Comparison of ENCODE assay signal across 8 cellular contexts in the genomic region with DNA sequence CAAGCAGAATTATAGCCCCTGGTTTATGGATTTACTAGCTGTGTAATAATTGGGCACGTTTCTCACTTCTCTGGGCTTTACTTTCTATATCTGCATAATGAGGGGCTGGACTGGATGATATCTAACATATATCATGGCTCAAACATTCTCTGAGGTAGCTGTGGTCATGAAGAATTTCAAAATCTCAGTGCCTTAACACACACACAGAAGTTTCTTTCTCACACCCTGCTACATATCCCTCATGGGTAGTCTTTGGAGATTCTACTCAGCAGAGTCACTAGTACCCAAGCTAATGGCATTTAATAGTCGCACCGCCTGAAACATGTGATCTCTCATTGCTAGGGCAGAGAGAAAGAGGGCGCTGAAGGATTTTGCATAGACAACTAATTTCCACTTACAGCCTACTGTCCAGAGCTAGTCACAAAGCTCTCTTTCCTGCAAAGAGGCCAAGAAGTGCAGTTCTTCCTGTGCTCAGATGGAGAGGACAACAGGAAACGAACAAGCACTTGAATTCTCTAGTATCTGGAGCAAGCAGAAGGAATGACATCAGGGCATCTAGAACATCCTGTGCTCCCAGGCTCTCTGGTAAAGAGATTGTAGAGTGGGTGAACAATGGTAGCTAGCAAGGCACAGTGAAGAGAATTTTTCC.
DNase-seq lines count a peak whose midpoint lies in the region; ATAC-seq, FAIRE-seq and TF ChIP-seq lines count a peak whose summit lies in the region.

No MANE protein-coding gene starts in this region.

- 0 out of 2 replicates have a peak overlapping the region, but pooled peaks have one; percentile 18 for H3K9ac ChIP-seq in IMR-90 (ENCODE audit: low read depth, low read length)

- H4K91ac ChIP-seq in IMR-90 (ENCODE audit: insufficient read depth, low read depth, low read length): no peak overlapping the region

- no peaks in the 10 kb centered on the region for H3K9me3 ChIP-seq in IMR-90 (ENCODE audit: control insufficient read depth, insufficient read depth, low read length)
- no peaks in the 10 kb centered on the region for H3K9me3 ChIP-seq in left lung

- H3K18ac ChIP-seq in IMR-90 (ENCODE audit: low read depth, low read length): peak overlapping the region; percentile 53

- H3K36me3 ChIP-seq in IMR-90 (ENCODE audit: control insufficient read depth, insufficient read depth, low read length) (no peaks in the 10 kb centered on the region), bronchial epithelial cell (ENCODE audit: control insufficient read depth, insufficient read depth, low read length) (no peaks in the 10 kb centered on the region), left lung (no peaks in the 10 kb centered on the region)

- BruUV-seq in IMR-90 (replicated peaks; lab: Mats Ljungman, UMichigan): no TSS peak

- H2BK120ac ChIP-seq in IMR-90 (ENCODE audit: low read depth, low read length): peak overlapping the region; percentile 10; the same call in 1 of the 2 replicates

- peak overlapping the region; percentile 21 for H3K4ac ChIP-seq in IMR-90 (ENCODE audit: low read depth, low read length)

- H2AFZ ChIP-seq in IMR-90 (replicated peaks; ENCODE audit: low read length, poor library complexity): peak overlapping the region; percentile 44

- H3K27me3 ChIP-seq in IMR-90 (ENCODE audit: control insufficient read depth, insufficient read depth, low read length) (no peaks in the 10 kb centered on the region), bronchial epithelial cell (ENCODE audit: control insufficient read depth, insufficient read depth, low read length) (no peaks in the 10 kb centered on the region), left lung (no peaks in the 10 kb centered on the region)

- H4K8ac ChIP-seq in IMR-90 (ENCODE audit: low read depth in 2 of 2, low read length in 2 of 2): peak overlapping the region; percentile 5 to 33; a peak in 1 of 4 replicates

- H4K5ac ChIP-seq in IMR-90 (ENCODE audit: low read depth, low read length): peak overlapping the region; percentile 55

- POLR2A ChIA-PET in IMR-90 (lab: Charles Lee; ENCODE audit: unreplicated experiment): no interaction called here

- H4K20me1 ChIP-seq in IMR-90 (ENCODE audit: insufficient read depth, low read length): no peaks in the 10 kb centered on the region

- no peak for TF ChIP-seq POLR2A in IMR-90 (IDR thresholded peaks at IDR 0.05; ENCODE audit: low read depth, low read length)

- H3K4me3 ChIP-seq in IMR-90 (ENCODE audit: insufficient read depth, low read depth, low read length) (no peak overlapping the region), bronchial epithelial cell (ENCODE audit: low read depth, low read length) (no peak overlapping the region), left lung (no peak overlapping the region)

- no peak for TF ChIP-seq CTCF in IMR-90 (conservative IDR thresholded peaks at IDR 0.05; ENCODE audit: low read depth, low read length)
- no peak for TF ChIP-seq CTCF in bronchial epithelial cell (IDR thresholded peaks at IDR 0.05; ENCODE audit: insufficient read depth, low read length, severe bottlenecking)
- TF ChIP-seq CTCF in left lung (IDR thresholded peaks at IDR 0.05): no peak

- peak overlapping the region; percentile 50 for H3K23ac ChIP-seq in IMR-90 (ENCODE audit: low read depth, low read length)

- H2BK5ac ChIP-seq in IMR-90 (ENCODE audit: low read depth, low read length, poor library complexity, severe bottlenecking): no peak overlapping the region

- peak overlapping the region; percentile 43 for H3K4me2 ChIP-seq in IMR-90 (ENCODE audit: low read depth, low read length)

- FAIRE-seq in bronchial epithelial cell (lab: Jason Lieb, UNC): peak; percentile 28

- TF ChIP-seq RAD21 in IMR-90 (IDR thresholded peaks at IDR 0.05; ENCODE audit: low read length): no peak

- no peaks in the 10 kb centered on the region for H3K9me1 ChIP-seq in IMR-90 (ENCODE audit: insufficient read depth, low read length)

- dilution Hi-C loops in IMR-90 (cut with HindIII; ENCODE audit: low sequenced_read_pairs, unreplicated experiment): no loop called here

- H3K79me1 ChIP-seq in IMR-90 (ENCODE audit: low read depth in 1 of 2, low read length in 2 of 2): no peaks in the 10 kb centered on the region

- H2AK5ac ChIP-seq in IMR-90 (ENCODE audit: low read depth, low read length): no peak overlapping the region; the same call in 1 of the 2 replicates

- no peak overlapping the region for H3K56ac ChIP-seq in IMR-90 (ENCODE audit: extremely low read depth, insufficient read depth, low read length)

- H2BK20ac ChIP-seq in IMR-90 (ENCODE audit: low read depth, low read length): peak overlapping the region; percentile 31; the same call in 1 of the 2 replicates

- DNase-seq in IMR-90 (peak; percentile 68), bronchial epithelial cell (ENCODE audit: low read depth) (no peak), left lung (no peak), NCI-H748 treated with DMSO at 0.1 percent for 48 hours (lab: John Stamatoyannopoulos, UW) (no peak), NCI-H2081 (lab: John Stamatoyannopoulos, UW) (no peak), SW480 (ENCODE audit: low spot score) (no peak)

- H3K14ac ChIP-seq in IMR-90 (replicated peaks; ENCODE audit: low read depth, low read length): peak overlapping the region; percentile 53

- in situ Hi-C loops in IMR-90 (cut with MboI; ENCODE audit: low sequenced_read_pairs): no loop called here

- CTCF ChIA-PET in IMR-90 (lab: Yijun Ruan, JAX): interaction anchor here (0.6 to 1.2 kb wide), 4 partner anchors 14 to 261 kb away, joined by 3 to 4 read pairs (median 3); no protein-coding TSS in a partner anchor

- H3K4me1 ChIP-seq in IMR-90 (ENCODE audit: control insufficient read depth, insufficient read depth, low read length): peaks cover 8% of the 10 kb centered on the region
- H3K4me1 ChIP-seq in left lung: no peaks in the 10 kb centered on the region

- intact Hi-C loops in IMR-90 (cut with micrococcal nuclease): loop anchor here (2.0 to 5.0 kb wide), 3 partner anchors 176 to 301 kb away; no protein-coding TSS in a partner anchor
- intact Hi-C loops in left lung (cut with DNase I): no loop called here

- peak overlapping the region; percentile 21; the same call in 2 of the 3 replicates for H2BK15ac ChIP-seq in IMR-90 (ENCODE audit: low read depth, low read length)

- no CpG with 5 or more reads among the region's 5 CpGs for WGBS in IMR-90 (ENCODE audit: extremely low coverage in 2 of 2, insufficient read length in 1 of 2), 2 experiments

- H2AK9ac ChIP-seq in IMR-90 (replicated peaks; ENCODE audit: low read depth, low read length, poor library complexity): no peak overlapping the region

- H3K27ac ChIP-seq in IMR-90 (ENCODE audit: insufficient read depth, low read length) (peak overlapping the region; percentile 64; the same call in 1 of the 2 replicates), left lung (peak overlapping the region; percentile 27 to 66), temporal lobe (ENCODE audit: low read depth, low read length) (peak overlapping the region; percentile 47)

- ATAC-seq in IMR-90 (ENCODE audit: low read depth) (peak; percentile 58), left lung (peak; percentile 90), HG03280 (IDR thresholded peaks at IDR 0.05; ENCODE audit: unreplicated experiment) (no peak)

TF ChIP-seq in IMR-90, 13 proteins besides CTCF, POLR2A, EP300 and RAD21:
- no peak for TF ChIP-seq RFX5 (IDR thresholded peaks at IDR 0.05; ENCODE audit: low read depth, low read length)
- TF ChIP-seq MAFK (IDR thresholded peaks at IDR 0.05; ENCODE audit: low read depth, low read length): no peak
- TF ChIP-seq MXI1 (IDR thresholded peaks at IDR 0.05; ENCODE audit: borderline replicate concordance, low read depth, low read length): no peak
- TF ChIP-seq MAZ (IDR thresholded peaks at IDR 0.05; ENCODE audit: borderline replicate concordance, low read depth, low read length): no peak
- TF ChIP-seq, protein P1, sequence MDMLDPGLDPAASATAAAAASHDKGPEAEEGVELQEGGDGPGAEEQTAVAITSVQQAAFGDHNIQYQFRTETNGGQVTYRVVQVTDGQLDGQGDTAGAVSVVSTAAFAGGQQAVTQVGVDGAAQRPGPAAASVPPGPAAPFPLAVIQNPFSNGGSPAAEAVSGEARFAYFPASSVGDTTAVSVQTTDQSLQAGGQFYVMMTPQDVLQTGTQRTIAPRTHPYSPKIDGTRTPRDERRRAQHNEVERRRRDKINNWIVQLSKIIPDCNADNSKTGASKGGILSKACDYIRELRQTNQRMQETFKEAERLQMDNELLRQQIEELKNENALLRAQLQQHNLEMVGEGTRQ (IDR thresholded peaks at IDR 0.05; ENCODE audit: low read depth, low read length): no peak
- no peak for TF ChIP-seq CEBPB (IDR thresholded peaks at IDR 0.05; ENCODE audit: low read depth, low read length)
- no peak for TF ChIP-seq RCOR1 (IDR thresholded peaks at IDR 0.05; ENCODE audit: insufficient replicate concordance, low read length)
- no peak for TF ChIP-seq SMC3 (IDR thresholded peaks at IDR 0.05; ENCODE audit: low read depth, low read length)
- no peak for TF ChIP-seq NFE2L2 (IDR thresholded peaks at IDR 0.05; ENCODE audit: low read depth, low read length)
- no peak for TF ChIP-seq BHLHE40 (IDR thresholded peaks at IDR 0.05; ENCODE audit: low read depth, low read length)
- TF ChIP-seq, protein P2, sequence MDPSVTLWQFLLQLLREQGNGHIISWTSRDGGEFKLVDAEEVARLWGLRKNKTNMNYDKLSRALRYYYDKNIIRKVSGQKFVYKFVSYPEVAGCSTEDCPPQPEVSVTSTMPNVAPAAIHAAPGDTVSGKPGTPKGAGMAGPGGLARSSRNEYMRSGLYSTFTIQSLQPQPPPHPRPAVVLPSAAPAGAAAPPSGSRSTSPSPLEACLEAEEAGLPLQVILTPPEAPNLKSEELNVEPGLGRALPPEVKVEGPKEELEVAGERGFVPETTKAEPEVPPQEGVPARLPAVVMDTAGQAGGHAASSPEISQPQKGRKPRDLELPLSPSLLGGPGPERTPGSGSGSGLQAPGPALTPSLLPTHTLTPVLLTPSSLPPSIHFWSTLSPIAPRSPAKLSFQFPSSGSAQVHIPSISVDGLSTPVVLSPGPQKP (IDR thresholded peaks at IDR 0.05; ENCODE audit: borderline replicate concordance, low read depth, low read length): no peak
- no peak for TF ChIP-seq FOS (IDR thresholded peaks at IDR 0.05; ENCODE audit: low read depth, low read length)
- TF ChIP-seq CHD1 (IDR thresholded peaks at IDR 0.05; ENCODE audit: low read depth, low read length): no peak
